In the genomic region with DNA sequence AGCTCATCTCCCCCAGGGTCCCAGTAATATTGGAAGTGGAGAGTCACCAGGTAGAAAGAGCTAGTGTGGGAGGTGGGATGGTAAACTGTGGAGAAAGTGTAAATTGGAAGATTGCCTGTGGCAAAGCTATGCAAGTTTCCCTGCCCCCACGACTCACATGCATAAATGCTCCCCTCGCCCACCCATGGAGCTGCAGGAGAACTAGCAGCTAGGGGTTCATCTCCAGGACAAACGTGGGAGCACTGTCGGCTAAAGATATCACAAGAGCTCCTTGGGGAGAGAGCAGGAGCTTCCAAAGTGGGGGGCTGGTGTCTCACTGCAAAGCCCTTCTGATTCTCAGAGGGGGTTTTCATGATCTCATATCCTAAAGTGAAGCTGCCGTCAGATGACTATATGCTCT, we compare ENCODE assay signal across 24 cellular contexts.
"Had no signal": no experiment of that assay in that cellular context is flagged by ENCODE, and none has a peak within 500 bp of the region (broad histone marks: within the 10 kb centered on the region; RNA-seq: fewer than 3 reads in every experiment).

No MANE protein-coding gene starts in this region.

- ATAC-seq: activated CD4-positive, CD25-positive, alpha-beta regulatory T cell treated with anti-CD3 and anti-CD28 coated beads, Interleukin-2, amount 50 U/mL, for 24 hours; activated CD8-positive, alpha-beta T cell treated with anti-CD3 and anti-CD28 coated beads for 36 hours; body of pancreas had no signal

- H3K4me2 ChIP-seq: SK-N-SH had no signal

- H3K27me3 Mint-ChIP-seq: activated naive CD8-positive, alpha-beta T cell treated with anti-CD3 and anti-CD28 coated beads, Interleukin-2, amount 10 ng/mL, durations not matched to agents 7 days and 5 days had no signal

- H3K9ac ChIP-seq: SK-N-SH had no signal

- H3K27ac Mint-ChIP-seq: activated CD8-positive, alpha-beta T cell treated with anti-CD3 and anti-CD28 coated beads for 36 hours; activated naive CD8-positive, alpha-beta T cell treated with anti-CD3 and anti-CD28 coated beads, Interleukin-2, amount 10 ng/mL, durations not matched to agents 7 days and 5 days had no signal

- H3K27me3 ChIP-seq: ascending aorta, body of pancreas, Peyer's patch, SJCRH30 had no signal

- H3K27ac ChIP-seq: ascending aorta, body of pancreas, Peyer's patch, RWPE1, SJCRH30, WERI-Rb-1 had no signal

- H3K9me3 ChIP-seq: ascending aorta, body of pancreas, Peyer's patch, SJCRH30, SK-N-SH had no signal

- H3K4me1 ChIP-seq: ascending aorta, body of pancreas, Peyer's patch, SJCRH30 had no signal

- H3K4me3 Mint-ChIP-seq: activated CD8-positive, alpha-beta T cell treated with anti-CD3 and anti-CD28 coated beads for 36 hours; activated naive CD8-positive, alpha-beta T cell treated with anti-CD3 and anti-CD28 coated beads, Interleukin-2, amount 10 ng/mL, durations not matched to agents 7 days and 5 days had no signal

- DNase-seq: activated CD4-positive, alpha-beta T cell treated with anti-CD3 and anti-CD28 coated beads for 4 hours; activated CD8-positive, alpha-beta memory T cell treated with anti-CD3 and anti-CD28 coated beads, Interleukin-2, amount 50 U/mL, for 48 hours; activated CD8-positive, alpha-beta T cell treated with anti-CD3 and anti-CD28 coated beads for 36 hours; activated naive CD4-positive, alpha-beta T cell treated with anti-CD3 and anti-CD28 coated beads, Interleukin-2, amount 50 U/mL, for 16 hours; activated naive CD8-positive, alpha-beta T cell treated with anti-CD3 and anti-CD28 coated beads, Interleukin-2, amount 10 ng/mL, durations not matched to agents 7 days and 5 days; activated T-cell treated with anti-CD3 and anti-CD28 coated beads, Interleukin-2, amount 50 U/mL, for 1 hour; body of pancreas; central memory CD4-positive, alpha-beta T cell; NCI-H1092; NCI-H1417; NCI-H1694; NCI-H2029; NCI-H510A treated with DMSO at 0.1 percent for 48 hours; NCI-H69; NK-92 treated with Interleukin-12 subunit alpha and Interleukin-12 subunit beta, amount 100 ng/mL, for 24 hours; Peyer's patch; Right ventricle myocardium superior; SJCRH30; SK-N-SH; T-helper 1 cell; WERI-Rb-1 had no signal

- H3K4me3 ChIP-seq: ascending aorta, body of pancreas, Peyer's patch, SJCRH30 had no signal

- H3K36me3 ChIP-seq: ascending aorta, Peyer's patch, SJCRH30, WERI-Rb-1 had no signal

- H3K9me2 ChIP-seq: SK-N-SH had no signal

- H3K36me3 Mint-ChIP-seq: activated naive CD8-positive, alpha-beta T cell treated with anti-CD3 and anti-CD28 coated beads, Interleukin-2, amount 10 ng/mL, durations not matched to agents 7 days and 5 days had no signal
